In the genomic region with DNA sequence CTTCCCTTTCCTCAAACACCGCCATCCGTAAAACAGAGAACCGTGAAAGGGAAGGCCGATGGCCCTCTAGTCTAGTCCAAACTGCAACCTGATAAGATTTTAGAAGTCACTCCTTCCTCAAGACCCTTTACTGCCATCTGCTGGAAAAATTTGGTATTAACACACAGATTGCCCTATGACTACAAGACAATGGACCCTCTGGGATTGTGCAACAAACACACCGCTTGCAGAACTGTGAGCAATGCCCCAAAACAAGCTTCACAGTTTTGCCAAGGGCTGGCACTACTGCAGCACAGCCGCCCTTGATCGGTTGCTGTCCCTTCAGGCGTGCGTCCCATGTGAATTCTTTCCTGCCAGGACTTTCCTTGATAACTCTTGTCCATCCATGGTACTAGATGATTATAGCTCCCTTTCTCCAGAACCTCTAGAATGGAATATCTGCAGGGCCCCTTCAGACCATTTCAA, we compare ENCODE assay signal across 8 cellular contexts. TPM values are rescaled to one million over a fixed set of nuclear protein-coding genes. Genes with fewer than 3 reads are reported as not detected.
A peak's percentile ranks its signal among the peaks of the same experiment; 100 is the strongest.
DNase-seq lines count a peak whose midpoint lies in the region; ATAC-seq and TF ChIP-seq lines count a peak whose summit lies in the region.

No MANE protein-coding gene starts in this region.

- H3K4me3 Mint-ChIP-seq in activated CD8-positive, alpha-beta T cell treated with anti-CD3 and anti-CD28 coated beads for 36 hours = no peak overlapping the region
- no peak overlapping the region for H3K4me3 Mint-ChIP-seq in natural killer cell treated with Interleukin-12 subunit alpha and Interleukin-12 subunit beta and Interleukin-15 and Interleukin-18, amount 100 ng/mL, for 72 hours

- WGBS in esophagus squamous epithelium, 2 donors = 16 to 27% methylated on average over 9 of the region's 9 CpGs
- WGBS in aorta, 2 donors = 17 to 21% methylated on average over 9 of the region's 9 CpGs

- CTCF ChIA-PET in activated CD8-positive, alpha-beta T cell treated with anti-CD3 and anti-CD28 coated beads for 36 hours (lab: Charles Lee) = interaction anchor here (0.6 to 1.8 kb wide), 9 partner anchors 8 to 551 kb away, joined by 3 to 7 read pairs (median 3); no protein-coding TSS in a partner anchor

- H3K27me3 ChIP-seq in esophagus squamous epithelium (peaks cover 0 to 5% (median 0%) of the 10 kb centered on the region in 4 donors), aorta (ENCODE audit: control insufficient read depth in 1 of 2, insufficient read depth in 2 of 2, low read length in 1 of 2) (no peaks in the 10 kb centered on the region)

- peak; percentile 96 for DNase-seq in ELR (ENCODE audit: low read depth)
- peak; percentile 90 for DNase-seq in HT1080 (ENCODE audit: low read depth)
- peak; percentile 95 for DNase-seq in NCI-H82 (lab: John Stamatoyannopoulos, UW)
- DNase-seq in activated CD8-positive, alpha-beta T cell treated with anti-CD3 and anti-CD28 coated beads for 36 hours = peak; percentile 58
- no peak for DNase-seq in esophagus squamous epithelium (lab: John Stamatoyannopoulos, UW)
- DNase-seq in natural killer cell treated with Interleukin-12 subunit alpha and Interleukin-12 subunit beta and Interleukin-15 and Interleukin-18, amount 100 ng/mL, for 72 hours (ENCODE audit: low spot score) = peak; percentile 79
- no peak for DNase-seq in aorta

- no peak overlapping the region for H3K4me3 ChIP-seq in esophagus squamous epithelium
- no peak overlapping the region for H3K4me3 ChIP-seq in aorta (ENCODE audit: low read length in 2 of 2)

- H3K4me1 Mint-ChIP-seq in activated CD8-positive, alpha-beta T cell treated with anti-CD3 and anti-CD28 coated beads for 36 hours (ENCODE audit: low read depth) = no peaks in the 10 kb centered on the region
- peaks cover 0 to 7% of the 10 kb centered on the region in 2 donors for H3K4me1 Mint-ChIP-seq in natural killer cell treated with Interleukin-12 subunit alpha and Interleukin-12 subunit beta and Interleukin-15 and Interleukin-18, amount 100 ng/mL, for 72 hours (ENCODE audit: low read depth in 2 of 2)

- POLR2A ChIA-PET in activated CD8-positive, alpha-beta T cell treated with anti-CD3 and anti-CD28 coated beads for 36 hours (lab: Charles Lee) = no interaction called here

- no peaks in the 10 kb centered on the region for H3K9me3 Mint-ChIP-seq in activated CD8-positive, alpha-beta T cell treated with anti-CD3 and anti-CD28 coated beads for 36 hours
- H3K9me3 Mint-ChIP-seq in natural killer cell treated with Interleukin-12 subunit alpha and Interleukin-12 subunit beta and Interleukin-15 and Interleukin-18, amount 100 ng/mL, for 72 hours = no peaks in the 10 kb centered on the region

- H3K36me3 ChIP-seq in esophagus squamous epithelium = no peaks in the 10 kb centered on the region
- no peaks in the 10 kb centered on the region for H3K36me3 ChIP-seq in aorta (ENCODE audit: control insufficient read depth in 1 of 2, insufficient read depth in 2 of 2, low read length in 1 of 2)

- no peak overlapping the region for H3K27ac Mint-ChIP-seq in activated CD8-positive, alpha-beta T cell treated with anti-CD3 and anti-CD28 coated beads for 36 hours
- no peak overlapping the region for H3K27ac Mint-ChIP-seq in natural killer cell treated with Interleukin-12 subunit alpha and Interleukin-12 subunit beta and Interleukin-15 and Interleukin-18, amount 100 ng/mL, for 72 hours

- TF ChIP-seq CTCF in activated CD8-positive, alpha-beta T cell treated with anti-CD3 and anti-CD28 coated beads for 36 hours (IDR thresholded peaks at IDR 0.05) = peak; percentile 86
- TF ChIP-seq CTCF in esophagus squamous epithelium (IDR thresholded peaks at IDR 0.05) = peak; percentile 54 to 84 (median 77)

- H3K9me3 ChIP-seq in esophagus squamous epithelium (no peaks in the 10 kb centered on the region), aorta (ENCODE audit: control insufficient read depth, low read length) (peaks cover 1% of the 10 kb centered on the region)

- intact Hi-C loops in activated CD8-positive, alpha-beta T cell treated with anti-CD3 and anti-CD28 coated beads for 36 hours (cut with micrococcal nuclease) = loop anchor here (5.0 kb wide), 1 partner anchor 1215 kb away; no protein-coding TSS in a partner anchor
- intact Hi-C loops in esophagus squamous epithelium (cut with DNase I) = no loop called here
- intact Hi-C loops in aorta (cut with DNase I) = loop anchor here (5.0 to 10.0 kb wide), 3 partner anchors 550 to 1215 kb away; no protein-coding TSS in a partner anchor

- peaks cover 0 to 7% (median 0%) of the 10 kb centered on the region in 3 donors for H3K4me1 ChIP-seq in esophagus squamous epithelium
- H3K4me1 ChIP-seq in aorta (ENCODE audit: control insufficient read depth in 1 of 2, insufficient read depth in 2 of 2, low read length in 2 of 2) = no peaks in the 10 kb centered on the region

- ATAC-seq in GM21528 (IDR thresholded peaks at IDR 0.05; ENCODE audit: low FRiP score, unreplicated experiment) (peak; percentile 97), aorta (ENCODE audit: low FRiP score) (peak; percentile 92)
- ATAC-seq in activated CD8-positive, alpha-beta T cell treated with anti-CD3 and anti-CD28 coated beads for 36 hours = peak; percentile 93
- peak; percentile 81 to 83 for ATAC-seq in natural killer cell treated with Interleukin-12 subunit alpha and Interleukin-12 subunit beta and Interleukin-15 and Interleukin-18, amount 100 ng/mL, for 72 hours

- H3K27me3 Mint-ChIP-seq in activated CD8-positive, alpha-beta T cell treated with anti-CD3 and anti-CD28 coated beads for 36 hours = peaks cover 9% of the 10 kb centered on the region
- peaks cover 10 to 18% of the 10 kb centered on the region in 2 donors for H3K27me3 Mint-ChIP-seq in natural killer cell treated with Interleukin-12 subunit alpha and Interleukin-12 subunit beta and Interleukin-15 and Interleukin-18, amount 100 ng/mL, for 72 hours

- no peaks in the 10 kb centered on the region for H3K36me3 Mint-ChIP-seq in activated CD8-positive, alpha-beta T cell treated with anti-CD3 and anti-CD28 coated beads for 36 hours (ENCODE audit: low read depth)
- no peaks in the 10 kb centered on the region for H3K36me3 Mint-ChIP-seq in natural killer cell treated with Interleukin-12 subunit alpha and Interleukin-12 subunit beta and Interleukin-15 and Interleukin-18, amount 100 ng/mL, for 72 hours

- TF ChIP-seq POLR2A in esophagus squamous epithelium (IDR thresholded peaks at IDR 0.05) = no peak

- H3K27ac ChIP-seq in esophagus squamous epithelium (no peak overlapping the region), aorta (ENCODE audit: low read depth in 1 of 2, low read length in 2 of 2) (no peak overlapping the region)

RNA-seq across cellular contexts. Expression of gene LLPH, which starts 23.1 kb away (rescaled TPM):
- total RNA-seq in HT1080 (2014; rRNA removed; shearing (Covaris generic)) = 31.3 and 45.4 TPM in 2 replicates
- polyA plus RNA-seq in HT1080 (2015; cell fraction: cytosol; rRNA removed) = 41.5 and 42.8 TPM in 2 replicates
- polyA plus RNA-seq in HT1080 (2015; cell fraction: nucleus; rRNA removed) = 16.6 and 18.0 TPM in 2 replicates
- total RNA-seq in activated CD8-positive, alpha-beta T cell treated with anti-CD3 and anti-CD28 coated beads for 36 hours = 10 to 100 TPM; 33.6 to 34.1 TPM
- total RNA-seq in esophagus squamous epithelium (10 to 100 TPM in 2 of 4 donors, 1 to 10 TPM in 2; 3.1 to 15.6 (median 9.1) TPM), aorta (10 to 100 TPM; 16.1 to 19.0 TPM)
- 10 to 100 TPM; 24.1 to 34.9 TPM for total RNA-seq in natural killer cell treated with Interleukin-12 subunit alpha and Interleukin-12 subunit beta and Interleukin-15 and Interleukin-18, amount 100 ng/mL, for 72 hours
- polyA plus RNA-seq in aorta = 10 to 100 TPM; 18.0 to 26.5 TPM

Comparison
In these comparisons a context has a peak if more than half of its experiments do, and no peak if none do; other contexts are left out.
1. DNase-seq: peak in ELR (single experiment), HT1080 (single experiment), NCI-H82 (single experiment), activated CD8-positive, alpha-beta T cell treated with anti-CD3 and anti-CD28 coated beads for 36 hours (single experiment) and natural killer cell treated with Interleukin-12 subunit alpha and Interleukin-12 subunit beta and Interleukin-15 and Interleukin-18, amount 100 ng/mL, for 72 hours (single experiment); none in esophagus squamous epithelium (single experiment) and aorta (0 of 2).
2. Peak in every context shown above with its lines, with median percentiles within 50 percentile points of each other: ATAC-seq.